Comparison of ENCODE assay signal across 1 cellular context in the genomic region with DNA sequence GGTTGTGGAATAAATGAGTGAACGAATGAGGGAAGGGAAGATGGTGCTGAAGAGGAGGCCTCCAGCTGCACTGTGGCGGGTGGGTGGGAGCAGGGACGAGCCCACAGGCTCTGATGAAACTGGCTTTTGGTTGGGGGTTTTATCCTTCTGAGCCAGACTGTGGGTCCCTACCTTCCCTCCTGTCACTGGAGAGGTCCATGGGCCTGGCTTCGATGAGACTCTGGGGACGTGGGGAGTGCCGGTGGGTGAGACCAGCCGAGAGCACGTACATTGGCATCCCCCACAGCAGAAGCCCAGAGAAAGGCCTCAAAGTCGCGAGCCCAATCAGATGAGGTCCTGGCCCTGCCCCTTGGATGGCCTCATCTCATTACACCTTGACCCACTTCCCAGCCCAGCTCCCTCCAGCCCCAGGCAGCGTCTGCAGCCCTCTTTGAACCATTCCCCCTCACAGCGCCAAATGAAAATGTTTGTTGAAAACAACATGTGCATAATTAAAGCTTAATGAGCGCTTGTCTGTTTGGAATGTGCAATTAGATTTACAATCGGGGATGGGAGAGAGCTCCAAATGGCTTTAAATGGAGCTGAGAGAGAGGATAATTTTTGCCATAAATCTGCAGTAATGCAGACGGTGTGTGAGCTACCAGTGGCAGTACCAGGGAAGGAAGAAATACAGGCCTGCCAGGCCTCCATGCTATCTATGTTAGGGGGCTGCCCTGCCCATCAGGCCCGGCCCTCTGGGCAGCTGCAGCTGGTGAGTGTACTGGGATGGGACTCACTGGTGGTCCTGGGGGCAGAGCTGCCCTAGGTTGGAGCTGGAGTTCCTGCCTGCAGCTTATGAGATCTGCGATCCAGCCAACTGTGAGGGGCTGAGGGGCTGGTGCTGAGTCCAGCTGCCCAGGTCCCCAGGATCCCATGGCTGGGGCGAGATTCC.
A peak's percentile ranks its signal among the peaks of the same experiment; 100 is the strongest.
TF ChIP-seq lines count a peak whose summit lies in the region.

No MANE protein-coding gene starts in this region.

TF ChIP-seq in SK-N-SH treated with all-trans-retinoic acid at 6 μM for 48 hours, 23 proteins besides CTCF, POLR2A, EP300 and RAD21:
- TF ChIP-seq ZNF8 (CRISPR knock-in tag; IDR thresholded peaks at IDR 0.05) = peak; percentile 43; the same call in 1 of the 2 replicates
- no peak for TF ChIP-seq ESRRG (CRISPR knock-in tag; IDR thresholded peaks at IDR 0.05)
- TF ChIP-seq TCF4 (CRISPR knock-in tag; IDR thresholded peaks at IDR 0.05; ENCODE audit: borderline replicate concordance) = peak; percentile 37; the same call in 1 of the 2 replicates
TF ChIP-seq in SK-N-SH treated with all-trans-retinoic acid at 6 μM for 48 hours: peak in this region for 2.
